In the genomic region with DNA sequence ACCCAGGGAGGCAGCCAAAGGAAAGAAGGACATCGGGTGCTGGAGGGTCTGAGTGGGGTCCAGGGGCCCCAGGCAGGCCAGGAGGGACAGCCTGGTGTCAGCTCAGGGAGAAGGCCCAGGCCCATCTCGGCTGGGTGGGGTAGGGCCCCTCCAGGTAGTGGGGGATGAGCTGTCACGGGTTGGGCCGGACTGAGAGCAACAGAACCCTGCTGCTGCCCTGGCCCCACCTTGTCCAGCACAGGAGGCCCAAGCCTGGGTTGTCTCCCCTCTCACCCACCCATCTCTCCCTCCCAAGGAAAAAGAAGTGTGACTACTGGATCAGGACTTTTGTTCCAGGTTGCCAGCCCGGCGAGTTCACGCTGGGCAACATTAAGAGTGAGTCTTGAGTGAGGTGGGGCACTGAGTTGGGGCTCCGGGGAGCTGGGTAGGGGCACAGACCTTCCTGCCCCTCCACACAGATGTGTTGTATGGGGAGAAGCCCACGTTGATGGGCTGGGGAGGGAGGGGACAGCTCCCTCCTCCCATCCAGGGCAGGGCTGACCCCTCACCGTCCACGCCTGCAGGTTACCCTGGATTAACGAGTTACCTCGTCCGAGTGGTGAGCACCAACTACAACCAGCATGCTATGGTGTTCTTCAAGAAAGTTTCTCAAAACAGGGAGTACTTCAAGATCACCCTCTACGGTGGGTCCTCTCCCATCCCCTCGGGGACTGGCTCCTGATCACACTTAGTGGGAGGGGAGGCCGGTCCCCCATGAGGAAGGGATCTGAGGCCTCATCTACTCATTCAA, we compare ENCODE assay signal across 1 cellular context.
TF ChIP-seq lines count a peak whose summit lies in the region.

No MANE protein-coding gene starts in this region.

TF ChIP-seq in A549, 52 proteins besides CTCF, POLR2A, EP300 and RAD21:
- TF ChIP-seq CHD4 (IDR thresholded peaks at IDR 0.05; ENCODE audit: borderline replicate concordance) (no peak), RNF2 (IDR thresholded peaks at IDR 0.05; ENCODE audit: borderline replicate concordance, low read depth) (no peak), ZC3H11A (IDR thresholded peaks at IDR 0.05) (no peak), TFCP2L1 (CRISPR knock-in tag; IDR thresholded peaks at IDR 0.05) (no peak), JUNB (IDR thresholded peaks at IDR 0.05) (no peak), CEBPB (IDR thresholded peaks at IDR 0.05) (no peak), MAFK (IDR thresholded peaks at IDR 0.05; ENCODE audit: partially characterized antibody) (no peak), KDM5A (IDR thresholded peaks at IDR 0.05) (no peak), CBX2 (IDR thresholded peaks at IDR 0.05; ENCODE audit: borderline replicate concordance, low read depth) (no peak), HEYL (CRISPR knock-in tag; IDR thresholded peaks at IDR 0.05) (no peak), RCOR1 (IDR thresholded peaks at IDR 0.05; ENCODE audit: low read depth, low read length) (no peak), HMGXB4 (CRISPR knock-in tag; IDR thresholded peaks at IDR 0.05; ENCODE audit: borderline replicate concordance) (no peak), CBX8 (IDR thresholded peaks at IDR 0.05) (no peak), ATOH8 (CRISPR knock-in tag; IDR thresholded peaks at IDR 0.05; ENCODE audit: low read depth) (no peak), FOSB (CRISPR knock-in tag; IDR thresholded peaks at IDR 0.05) (no peak), HOXB13 (CRISPR knock-in tag; IDR thresholded peaks at IDR 0.05; ENCODE audit: low read depth) (no peak)
- TF ChIP-seq, protein P1, sequence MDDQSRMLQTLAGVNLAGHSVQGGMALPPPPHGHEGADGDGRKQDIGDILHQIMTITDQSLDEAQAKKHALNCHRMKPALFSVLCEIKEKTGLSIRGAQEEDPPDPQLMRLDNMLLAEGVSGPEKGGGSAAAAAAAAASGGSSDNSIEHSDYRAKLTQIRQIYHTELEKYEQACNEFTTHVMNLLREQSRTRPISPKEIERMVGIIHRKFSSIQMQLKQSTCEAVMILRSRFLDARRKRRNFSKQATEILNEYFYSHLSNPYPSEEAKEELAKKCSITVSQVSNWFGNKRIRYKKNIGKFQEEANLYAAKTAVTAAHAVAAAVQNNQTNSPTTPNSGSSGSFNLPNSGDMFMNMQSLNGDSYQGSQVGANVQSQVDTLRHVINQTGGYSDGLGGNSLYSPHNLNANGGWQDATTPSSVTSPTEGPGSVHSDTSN (IDR thresholded peaks at IDR 0.05) = no peak
